Comparison of ENCODE assay signal across 2 cellular contexts in genomic region chr19:55018633-55019032, GRCh38.
TF ChIP-seq lines count a peak whose summit lies in the region.

No MANE protein-coding gene starts in this region.

TF ChIP-seq in K562, 482 proteins besides CTCF, POLR2A, EP300 and RAD21:
- TF ChIP-seq POLR2AphosphoS5 (IDR thresholded peaks at IDR 0.05; ENCODE audit: control insufficient read depth, insufficient read depth, low read depth, low read length) = peak; percentile 57; the same call in 1 of the 2 replicates
- no peak for TF ChIP-seq ZNF518B (CRISPR knock-in tag; IDR thresholded peaks at IDR 0.05)
- TF ChIP-seq RBBP5 (IDR thresholded peaks at IDR 0.05; ENCODE audit: borderline replicate concordance, insufficient read depth, low read length, poor library complexity, severe bottlenecking) = peak; percentile 28
- 0 out of 2 replicates have a peak, but pooled peaks have one; percentile 9 for TF ChIP-seq CBFA2T2 (conservative IDR thresholded peaks at IDR 0.05)
- TF ChIP-seq TCF3 (CRISPR knock-in tag; IDR thresholded peaks at IDR 0.05) = peak; percentile 30; the same call in 1 of the 2 replicates
- no peak for TF ChIP-seq WHSC1 (IDR thresholded peaks at IDR 0.05; ENCODE audit: low read length)
- peak; percentile 58 for TF ChIP-seq CBFA2T3 (IDR thresholded peaks at IDR 0.05)
- TF ChIP-seq USF2 (CRISPR knock-in tag; IDR thresholded peaks at IDR 0.05) = no peak
- TF ChIP-seq POLR2G (IDR thresholded peaks at IDR 0.05; ENCODE audit: low read depth, low read length) = 0 out of 2 replicates have a peak, but pooled peaks have one; percentile 22
TF ChIP-seq in K562: peak in this region for 6.

TF ChIP-seq in WTC11, 78 proteins besides CTCF, POLR2A, EP300 and RAD21:
- TF ChIP-seq MAX (CRISPR knock-in tag; IDR thresholded peaks at IDR 0.05) (no peak), TEAD1 (CRISPR knock-in tag; IDR thresholded peaks at IDR 0.05) (no peak), ZNF512 (CRISPR knock-in tag; IDR thresholded peaks at IDR 0.05; ENCODE audit: borderline replicate concordance) (no peak), JAZF1 (CRISPR knock-in tag; IDR thresholded peaks at IDR 0.05) (no peak), NFATC4 (CRISPR knock-in tag; IDR thresholded peaks at IDR 0.05) (no peak), AFF4 (CRISPR knock-in tag; IDR thresholded peaks at IDR 0.05; ENCODE audit: borderline replicate concordance) (no peak), KAT7 (CRISPR knock-in tag; IDR thresholded peaks at IDR 0.05; ENCODE audit: borderline replicate concordance) (no peak), USF1 (CRISPR knock-in tag; IDR thresholded peaks at IDR 0.05) (no peak), ELF4 (CRISPR knock-in tag; IDR thresholded peaks at IDR 0.05; ENCODE audit: low read depth) (no peak), MXD4 (CRISPR knock-in tag; IDR thresholded peaks at IDR 0.05; ENCODE audit: borderline replicate concordance) (no peak), USF2 (CRISPR knock-in tag; IDR thresholded peaks at IDR 0.05) (no peak), TCF7 (CRISPR knock-in tag; IDR thresholded peaks at IDR 0.05; ENCODE audit: low read depth) (no peak), OVOL2 (CRISPR knock-in tag; IDR thresholded peaks at IDR 0.05; ENCODE audit: borderline replicate concordance) (no peak), ZSCAN18 (CRISPR knock-in tag; IDR thresholded peaks at IDR 0.05) (no peak)
